ENCODE assay signal across 8 cellular contexts in genomic region chr11:43680521-43681505, GRCh38. TPM values are rescaled to one million over a fixed set of nuclear protein-coding genes. Genes with fewer than 3 reads are reported as not detected.
A peak's percentile ranks its signal among the peaks of the same experiment; 100 is the strongest.
DNase-seq lines count a peak whose midpoint lies in the region; FAIRE-seq and TF ChIP-seq lines count a peak whose summit lies in the region.

HSD17B12 (plus strand) TSS chr11:43680738; CDS start chr11:43680828, 90 bp downstream.

- H3K9me3 Mint-ChIP-seq in HFFc6: peaks cover 9% of the 10 kb centered on the region
- peaks cover 5% of the 10 kb centered on the region for H3K9me3 Mint-ChIP-seq in activated naive CD4-positive, alpha-beta T cell treated with anti-CD3 and anti-CD28 coated beads, Interleukin-2, amount 10 ng/mL, durations not matched to agents 7 days and 5 days

- peak within 1 kb of the TSS; percentile 51 for H3K4me2 ChIP-seq in neuronal stem cell (ENCODE audit: insufficient read depth, low read length, poor library complexity, severe bottlenecking)

- WGBS in neuronal stem cell (ENCODE audit: extremely low coverage in 2 of 2, insufficient read length in 2 of 2, insufficient replicate concordance in 1 of 2), 2 donors: no CpG with 5 or more reads among the region's 64 CpGs

- no peak within 1 kb of the TSS for H3K4ac ChIP-seq in neuronal stem cell (ENCODE audit: low read length)

- H3K27ac Mint-ChIP-seq in HFFc6: peak within 1 kb of the TSS; percentile 100
- peak within 1 kb of the TSS; percentile 96 for H3K27ac Mint-ChIP-seq in activated naive CD4-positive, alpha-beta T cell treated with anti-CD3 and anti-CD28 coated beads, Interleukin-2, amount 10 ng/mL, durations not matched to agents 7 days and 5 days

- peaks cover 2% of the 10 kb centered on the region; the same call in 1 of the 2 replicates for H3K27me3 Mint-ChIP-seq in HFFc6 (ENCODE audit: insufficient read depth)
- peaks cover 19% of the 10 kb centered on the region for H3K27me3 Mint-ChIP-seq in activated naive CD4-positive, alpha-beta T cell treated with anti-CD3 and anti-CD28 coated beads, Interleukin-2, amount 10 ng/mL, durations not matched to agents 7 days and 5 days

- H2BK12ac ChIP-seq in neuronal stem cell (ENCODE audit: low read length): no peak within 1 kb of the TSS

- no peak within 1 kb of the TSS for H4K91ac ChIP-seq in neuronal stem cell (ENCODE audit: low read depth, low read length, poor library complexity)

- peak within 1 kb of the TSS; percentile 93 for H3K23ac ChIP-seq in neuronal stem cell (ENCODE audit: low read depth, low read length, poor library complexity)

- H2AK5ac ChIP-seq in neuronal stem cell (ENCODE audit: low read depth, low read length): no peak within 1 kb of the TSS

- no peak within 1 kb of the TSS for H4K8ac ChIP-seq in neuronal stem cell (ENCODE audit: low read depth, low read length)

- no peak within 1 kb of the TSS for H2BK120ac ChIP-seq in neuronal stem cell (ENCODE audit: low read depth, low read length)

- H3K18ac ChIP-seq in neuronal stem cell (ENCODE audit: low read length): peak within 1 kb of the TSS; percentile 99

- H2BK15ac ChIP-seq in neuronal stem cell (ENCODE audit: low read length): no peak within 1 kb of the TSS

- H3K4me1 ChIP-seq in neuronal stem cell (ENCODE audit: control insufficient read depth in 2 of 2, insufficient read depth in 1 of 2, low read depth in 1 of 2, low read length in 2 of 2): no peaks in the 10 kb centered on the region

- peak within 1 kb of the TSS; percentile 97 for H3K4me3 Mint-ChIP-seq in HFFc6
- peak within 1 kb of the TSS; percentile 86 for H3K4me3 Mint-ChIP-seq in activated naive CD4-positive, alpha-beta T cell treated with anti-CD3 and anti-CD28 coated beads, Interleukin-2, amount 10 ng/mL, durations not matched to agents 7 days and 5 days

- peak; percentile 95 for FAIRE-seq in frontal cortex (lab: Jason Lieb, UNC)

- H3K9me3 ChIP-seq in SK-N-MC (ENCODE audit: low read depth, low read length) (no peaks in the 10 kb centered on the region), neuronal stem cell (replicated peaks in 1 of 2; ENCODE audit: control insufficient read depth in 2 of 2, insufficient read depth in 1 of 2, low read depth in 1 of 2, low read length in 2 of 2) (peaks cover 0 to 10% of the 10 kb centered on the region in 2 donors)

- H3K79me1 ChIP-seq in neuronal stem cell (ENCODE audit: low read depth, low read length): peaks cover 2% of the 10 kb centered on the region

- peak within 1 kb of the TSS; percentile 88 for H2AFZ ChIP-seq in neuronal stem cell (ENCODE audit: low read length)

- DNase-seq in GM04504 (ENCODE audit: low read depth) (peak; percentile 98), HFFc6 (peak; percentile 99), NB4 (ENCODE audit: low read depth) (peak; percentile 99), SK-N-MC (ENCODE audit: low read depth, low spot score) (peak; percentile 93), frontal cortex (ENCODE audit: low spot score in 2 of 2) (peak; percentile 91 to 96), neuronal stem cell (ENCODE audit: low spot score) (peak; percentile 95)
- DNase-seq in activated naive CD4-positive, alpha-beta T cell treated with anti-CD3 and anti-CD28 coated beads, Interleukin-2, amount 10 ng/mL, durations not matched to agents 7 days and 5 days: peak; percentile 100

- peak; percentile 44 for TF ChIP-seq POLR2A in NB4 (IDR thresholded peaks at IDR 0.05; ENCODE audit: extremely low read depth, insufficient read length)

- TF ChIP-seq CTCF in HFFc6 (IDR thresholded peaks at IDR 0.05): peak; percentile 19; the same call in 1 of the 2 replicates
- TF ChIP-seq CTCF in NB4 (IDR thresholded peaks at IDR 0.05; ENCODE audit: low read depth, low read length): no peak
- TF ChIP-seq CTCF in subcutaneous adipose tissue (IDR thresholded peaks at IDR 0.05; ENCODE audit: low read depth): no peak

- CTCF ChIA-PET in activated naive CD4-positive, alpha-beta T cell treated with anti-CD3 and anti-CD28 coated beads, Interleukin-2, amount 10 ng/mL, durations not matched to agents 7 days and 5 days (lab: Charles Lee): interaction anchor here (1.3 kb wide), 1 partner anchor 171 kb away, joined by 3 read pairs; no protein-coding TSS in a partner anchor

- peak within 1 kb of the TSS; percentile 83 for H2BK5ac ChIP-seq in neuronal stem cell (ENCODE audit: low read length)

- H3K36me3 Mint-ChIP-seq in HFFc6 (ENCODE audit: low read depth): peaks cover 24% of the 10 kb centered on the region
- H3K36me3 Mint-ChIP-seq in activated naive CD4-positive, alpha-beta T cell treated with anti-CD3 and anti-CD28 coated beads, Interleukin-2, amount 10 ng/mL, durations not matched to agents 7 days and 5 days: peaks cover 36% of the 10 kb centered on the region

- no peaks in the 10 kb centered on the region for H3K27me3 ChIP-seq in neuronal stem cell (ENCODE audit: control insufficient read depth in 3 of 3, insufficient read depth in 3 of 3, low read depth in 1 of 3, low read length in 3 of 3)

- H3K36me3 ChIP-seq in SK-N-MC (ENCODE audit: insufficient read depth, low read length) (peaks cover 34% of the 10 kb centered on the region), neuronal stem cell (replicated peaks in 1 of 2; ENCODE audit: control insufficient read depth in 2 of 2, insufficient read depth in 2 of 2, low read length in 2 of 2) (peaks cover 0 to 32% of the 10 kb centered on the region in 2 donors)

- H3K4me1 Mint-ChIP-seq in HFFc6 (ENCODE audit: low read depth): peaks cover 34% of the 10 kb centered on the region
- peaks cover 40% of the 10 kb centered on the region for H3K4me1 Mint-ChIP-seq in activated naive CD4-positive, alpha-beta T cell treated with anti-CD3 and anti-CD28 coated beads, Interleukin-2, amount 10 ng/mL, durations not matched to agents 7 days and 5 days

- H3K27ac ChIP-seq in SK-N-MC (peak within 1 kb of the TSS; percentile 92), neuronal stem cell (replicated peaks; ENCODE audit: low read length) (peak within 1 kb of the TSS; percentile 80)

- H3K9ac ChIP-seq in SK-N-MC (ENCODE audit: insufficient read length) (peak within 1 kb of the TSS; percentile 98), neuronal stem cell (ENCODE audit: low read depth, low read length, poor library complexity) (peak within 1 kb of the TSS; percentile 92)

- peak within 1 kb of the TSS; percentile 97 for H3K14ac ChIP-seq in neuronal stem cell (ENCODE audit: low read length)

- H3K4me3 ChIP-seq in NB4 (ENCODE audit: low read depth, low read length) (peak within 1 kb of the TSS; percentile 98), SK-N-MC (peak within 1 kb of the TSS; percentile 79), neuronal stem cell (ENCODE audit: low read length in 2 of 2) (peak within 1 kb of the TSS; percentile 56 to 95)

RNA-seq across cellular contexts. Expression of gene HSD17B12, which starts in this region (rescaled TPM):
- 100 to 1,000 TPM in 3 of 6 experiments, 10 to 100 TPM in 3; 89.1 to 119 (median 99.0) TPM for total RNA-seq in HFFc6 (2021; fragmentation: NEBNext Ultra II Directional; extraction: Animal tissue kit (Norgen Biotek cat#: 25700))
- total RNA-seq in frontal cortex (66.4 TPM), subcutaneous adipose tissue (10 to 100 TPM; 41.2 to 65.6 (median 57.6) TPM)
- polyA plus RNA-seq in neuronal stem cell (2013, experiment 1 of 2): 78.6 TPM
- 81.2 TPM for polyA plus RNA-seq in neuronal stem cell (2013, experiment 2 of 2)

Comparison
In these comparisons a context has a peak if more than half of its experiments do, and no peak if none do; other contexts are left out.
1. Peak in every context shown above with its lines: DNase-seq, H3K4me3 ChIP-seq and H3K27ac ChIP-seq.